Comparison of ENCODE assay signal across 1 cellular context in genomic region chr6:63114610-63115009, GRCh38.
TF ChIP-seq lines count a peak whose summit lies in the region.

No MANE protein-coding gene starts in this region.

TF ChIP-seq in GM12878, 131 proteins besides CTCF, POLR2A, EP300 and RAD21 (continued from another document):
- TF ChIP-seq ZNF687 (IDR thresholded peaks at IDR 0.05): peak; percentile 33; the same call in 1 of the 2 replicates
- TF ChIP-seq CHD4 (IDR thresholded peaks at IDR 0.05): no peak
